In genomic region chr1:228391411-228392020, GRCh38 we compare ENCODE assay signal across 24 cellular contexts. TPM values are rescaled to one million over a fixed set of nuclear protein-coding genes. Genes with fewer than 3 reads are reported as not detected.
DNase-seq lines count a peak whose midpoint lies in the region; ATAC-seq, FAIRE-seq and TF ChIP-seq lines count a peak whose summit lies in the region.
"Had no signal": no experiment of that assay in that cellular context is flagged by ENCODE, and none has a peak within 500 bp of the region (broad histone marks: within the 10 kb centered on the region; RNA-seq: fewer than 3 reads in every experiment).

No MANE protein-coding gene starts in this region.

- peak; percentile 10 for DNase-seq in activated T-cell treated with anti-CD3 and anti-CD28 coated beads, Interleukin-2, amount 50 U/mL, for 1 hour
- no peak for DNase-seq in activated T-cell treated with anti-CD3 and anti-CD28 coated beads, Interleukin-2, amount 50 U/mL, for 24 hours
- DNase-seq in HepG2 (ENCODE audit: low spot score) = no peak
- DNase-seq in spleen = peak; percentile 64
- no peak for DNase-seq in GOT3 (lab: John Stamatoyannopoulos, UW)
- DNase-seq: activated CD4-positive, alpha-beta T cell treated with anti-CD3 and anti-CD28 coated beads for 48 hours; aorta; central memory CD4-positive, alpha-beta T cell; erythroblast; kidney glomerular epithelial cell; NCI-H187; NCI-H748 treated with DMSO at 0.1 percent for 48 hours; OCI-M1; stimulated activated CD4-positive, alpha-beta T cell treated with anti-CD3 and anti-CD28 coated beads, Interleukin-2, amount 100 ng/mL, for 48 hours; T-helper 17 cell had no signal

- no peak overlapping the region for H3K4me3 Mint-ChIP-seq in activated T-cell treated with anti-CD3 and anti-CD28 coated beads, Interleukin-2, amount 50 U/mL, for 24 hours
- H3K4me3 Mint-ChIP-seq: mesothelial cell of epicardium, T-helper 17 cell had no signal

- no peaks in the 10 kb centered on the region for H3K79me2 ChIP-seq in HepG2 (ENCODE audit: insufficient read depth, low read length)

- H3K4me1 ChIP-seq in HEK293 (ENCODE audit: control insufficient read depth, insufficient read depth, low read length) = no peaks in the 10 kb centered on the region; the same call in 1 of the 2 replicates
- H3K4me1 ChIP-seq in HepG2 (ENCODE audit: insufficient read depth, low read length) = peaks cover 9% of the 10 kb centered on the region
- peaks cover 0 to 22% (median 8%) of the 10 kb centered on the region in 6 donors for H3K4me1 ChIP-seq in spleen
- H3K4me1 ChIP-seq: BLaER1 had no signal

- no peak for TF ChIP-seq RAD21 in HepG2 (CRISPR knock-in tag; IDR thresholded peaks at IDR 0.05)

- H3K27me3 Mint-ChIP-seq in activated T-cell treated with anti-CD3 and anti-CD28 coated beads, Interleukin-2, amount 50 U/mL, for 24 hours = no peaks in the 10 kb centered on the region
- H3K27me3 Mint-ChIP-seq: progenitor cell of endocrine pancreas, T-helper 17 cell had no signal

- no TSS peak for BruUV-seq in HepG2 (replicated peaks; lab: Mats Ljungman, UMichigan)

- no peak for FAIRE-seq in HepG2 (lab: Jason Lieb, UNC)
- FAIRE-seq: frontal cortex had no signal

- H2AFZ ChIP-seq in HepG2 (ENCODE audit: low read length) = no peak overlapping the region

- no peak overlapping the region for H3K27ac ChIP-seq in HEK293 (ENCODE audit: extremely low read depth, low read depth, low read length)
- H3K27ac ChIP-seq in HepG2 (ENCODE audit: extremely low read length, insufficient read depth, low read length) = no peak overlapping the region
- H3K27ac ChIP-seq in spleen = no peak overlapping the region
- H3K27ac ChIP-seq: BLaER1, skin epidermis had no signal

- no peaks in the 10 kb centered on the region for H3K27me3 ChIP-seq in HepG2 (ENCODE audit: control insufficient read depth in 1 of 2, insufficient read depth in 2 of 2, low read length in 2 of 2)
- no peaks in the 10 kb centered on the region for H3K27me3 ChIP-seq in spleen (replicated peaks in 1 of 7)
- H3K27me3 ChIP-seq: BLaER1 had no signal

- H3K36me3 ChIP-seq in HEK293 (ENCODE audit: control insufficient read depth in 2 of 2, insufficient read depth in 1 of 2, low read length in 2 of 2) (peaks cover 15 to 28% of the 10 kb centered on the region in 2 experiments; a peak in 2 of 3 replicates), HepG2 (replicated peaks in 1 of 2; ENCODE audit: control insufficient read depth in 1 of 2, insufficient read depth in 2 of 2, low read length in 2 of 2) (peaks cover 5 to 27% of the 10 kb centered on the region in 2 experiments), spleen (peaks cover 0 to 52% (median 32%) of the 10 kb centered on the region in 6 donors)

- H3K9me3 ChIP-seq in HEK293 (ENCODE audit: control insufficient read depth, insufficient read depth, low read depth, low read length) (no peaks in the 10 kb centered on the region), HepG2 (ENCODE audit: low read length) (no peaks in the 10 kb centered on the region), spleen (no peaks in the 10 kb centered on the region)
- H3K9me3 ChIP-seq: BLaER1 had no signal

- ATAC-seq in HepG2 = no peak; the same call in 1 of the 3 replicates
- ATAC-seq in GM19467 (IDR thresholded peaks at IDR 0.05; ENCODE audit: unreplicated experiment) = no peak
- no peak for ATAC-seq in GM21825 (IDR thresholded peaks at IDR 0.05; ENCODE audit: unreplicated experiment)
- ATAC-seq: T-helper 17 cell had no signal

- CTCF ChIA-PET in HEK293 (lab: Yijun Ruan, JAX) (interaction anchor here (0.6 to 0.7 kb wide), 3 partner anchors 11 to 529 kb away, joined by 3 to 5 read pairs (median 3); no protein-coding TSS in a partner anchor), HepG2 (lab: Yijun Ruan, JAX; ENCODE audit: low intra/inter-chr PET ratio, low total read pairs) (no interaction called here)

- no peak overlapping the region for H3K4me2 ChIP-seq in HepG2 (ENCODE audit: low read depth, low read length)
- H3K4me2 ChIP-seq: BLaER1 had no signal

- H3K36me3 Mint-ChIP-seq in activated T-cell treated with anti-CD3 and anti-CD28 coated beads, Interleukin-2, amount 50 U/mL, for 24 hours (ENCODE audit: low read depth) = peaks cover 44% of the 10 kb centered on the region

- 92% methylated on average over 2 of the region's 11 CpGs for WGBS in HepG2 (ENCODE audit: low lambda C conversion rate)
- WGBS in spleen, 5 donors = 90 to 97% (median 94%) methylated on average over 11 of the region's 11 CpGs

- 0 out of 2 replicates have a peak, but pooled peaks have one; percentile 11 for TF ChIP-seq CTCF in HEK293 (tag by site-specific recombination; IDR thresholded peaks at IDR 0.05)
- TF ChIP-seq CTCF in HepG2 (CRISPR knock-in tag; IDR thresholded peaks at IDR 0.05) = no peak
- TF ChIP-seq CTCF in spleen (IDR thresholded peaks at IDR 0.05 in 8 of 11, conservative IDR thresholded peaks at IDR 0.05 in 3 of 11) = no peak

- in situ Hi-C loops in HepG2 (cut with HindIII; ENCODE audit: extremely low pct_ligation_motif_present, low pct_unique_long_range_greater_than_20kb) = no loop called here

- TF ChIP-seq EP300 in HepG2 (IDR thresholded peaks at IDR 0.05; ENCODE audit: low read depth in 2 of 2, low read length in 2 of 2) (no peak), HepG2 (CRISPR knock-in tag; IDR thresholded peaks at IDR 0.05; ENCODE audit: borderline replicate concordance) (no peak)

- POLR2A ChIA-PET in HEK293 (lab: Yijun Ruan, JAX) = interaction anchor here (0.6 to 2.1 kb wide), 4 partner anchors 11 to 15 kb away, joined by 4 to 10 read pairs (median 6); partner anchors contain the start of gene TRIM11
- POLR2A ChIA-PET in HepG2 (lab: Yijun Ruan, JAX) = no interaction called here

- H4K20me1 ChIP-seq in HepG2 (ENCODE audit: insufficient read depth, low read length) = no peaks in the 10 kb centered on the region

- no peak overlapping the region for H3K27ac Mint-ChIP-seq in activated T-cell treated with anti-CD3 and anti-CD28 coated beads, Interleukin-2, amount 50 U/mL, for 24 hours
- H3K27ac Mint-ChIP-seq: mesothelial cell of epicardium, progenitor cell of endocrine pancreas, T-helper 17 cell had no signal

- intact Hi-C loops in HepG2 (cut with micrococcal nuclease; ENCODE audit: unreplicated experiment) = no loop called here
- intact Hi-C loops in spleen (cut with DNase I; ENCODE audit: low total_unique reads) = no loop called here

- TF ChIP-seq POLR2A in HepG2 (IDR thresholded peaks at IDR 0.05; ENCODE audit: insufficient read depth in 1 of 2, low read depth in 2 of 2, low read length in 2 of 2) = peak in 1 of 2 experiments; percentile 33; a peak in 1 of 4 replicates
- TF ChIP-seq POLR2A in spleen (IDR thresholded peaks at IDR 0.05) = no peak

- H3K4me3 ChIP-seq in HEK293 (ENCODE audit: low read depth, low read length) (no peak overlapping the region), HepG2 (replicated peaks in 1 of 3; ENCODE audit: insufficient read depth in 1 of 3, low read depth in 2 of 3, low read length in 3 of 3) (no peak overlapping the region), spleen (no peak overlapping the region)
- H3K4me3 ChIP-seq: BLaER1, skin epidermis had no signal

- no peaks in the 10 kb centered on the region for H3K4me1 Mint-ChIP-seq in activated T-cell treated with anti-CD3 and anti-CD28 coated beads, Interleukin-2, amount 50 U/mL, for 24 hours (ENCODE audit: low read depth)

- H3K9ac ChIP-seq in HepG2 (ENCODE audit: insufficient read depth, low read depth, low read length) = no peak overlapping the region
- H3K9ac ChIP-seq: BLaER1 had no signal

- H3K9me3 Mint-ChIP-seq in activated T-cell treated with anti-CD3 and anti-CD28 coated beads, Interleukin-2, amount 50 U/mL, for 24 hours = no peaks in the 10 kb centered on the region
- H3K9me3 Mint-ChIP-seq: mesothelial cell of epicardium had no signal

RNA-seq across cellular contexts. Expression of gene TRIM11, which starts 15.1 kb away (rescaled TPM):
- total RNA-seq in HepG2 (2016; rRNA removed; fragmentation: Illumina TruSeq; extraction: Trizol) = 9.7 and 16.1 TPM in 2 replicates
- total RNA-seq in HepG2 (2016; cell fraction: cytosol; rRNA removed; fragmentation: Illumina TruSeq; extraction: Trizol; ENCODE audit: low read depth) = 8.8 and 9.6 TPM in 2 replicates
- total RNA-seq in HepG2 (2016; cell fraction: insoluble cytoplasmic fraction; rRNA removed; fragmentation: Illumina TruSeq; extraction: Trizol) = 10.0 and 15.4 TPM in 2 replicates
- total RNA-seq in HepG2 (2016; cell fraction: membrane; rRNA removed; fragmentation: Illumina TruSeq; extraction: Trizol) = 12.1 and 13.4 TPM in 2 replicates
- total RNA-seq in HepG2 (2016; cell fraction: nucleus; rRNA removed; fragmentation: Illumina TruSeq; extraction: Trizol) = 16.6 and 19.2 TPM in 2 replicates
- polyA plus RNA-seq in HepG2 (2011; rRNA removed) = 6.3 and 8.8 TPM in 2 replicates
- 4.7 and 6.1 TPM in 2 replicates for polyA plus RNA-seq in HepG2 (2011; cell fraction: cytosol; rRNA removed)
- 33.2 and 33.5 TPM in 2 replicates for polyA plus RNA-seq in HepG2 (2011; cell fraction: nucleus; rRNA removed)
- polyA plus RNA-seq in HepG2 (2012) = 7.8 and 13.4 TPM in 2 replicates
- 1.3 and 1.5 TPM in 2 replicates for polyA plus RNA-seq in HepG2 (2016; cell fraction: cytosol; fragmentation: Illumina TruSeq; extraction: Trizol; ENCODE audit: low read depth)
- 9.6 and 11.4 TPM in 2 replicates for polyA plus RNA-seq in HepG2 (2016; cell fraction: insoluble cytoplasmic fraction; fragmentation: Illumina TruSeq; extraction: Trizol; ENCODE audit: low read depth)
- 2.2 and 2.7 TPM in 2 replicates for polyA plus RNA-seq in HepG2 (2016; cell fraction: membrane; fragmentation: Illumina TruSeq; extraction: Trizol; ENCODE audit: low read depth)
- polyA plus RNA-seq in HepG2 (2016; cell fraction: nucleus; fragmentation: Illumina TruSeq; extraction: Trizol; ENCODE audit: insufficient read depth, low read depth) = 33.8 and 38.7 TPM in 2 replicates
- polyA minus RNA-seq in HepG2 (2011; rRNA and poly(A)+ RNA removed; ENCODE audit: low replicate concordance) = 19.6 and 39.2 TPM in 2 replicates
- polyA minus RNA-seq in HepG2 (2011; cell fraction: cytosol; rRNA and poly(A)+ RNA removed) = 6.6 and 7.0 TPM in 2 replicates
- 17.0 and 20.8 TPM in 2 replicates for polyA minus RNA-seq in HepG2 (2011; cell fraction: nucleus; rRNA and poly(A)+ RNA removed)
- 10 to 100 TPM; 33.4 to 49.4 (median 39.8) TPM for total RNA-seq in spleen
- polyA plus RNA-seq in spleen = 10 to 100 TPM; 14.1 to 26.8 (median 20.7) TPM

RNA-seq across cellular contexts. Expression of gene TRIM17, which starts 25.1 kb away (rescaled TPM):
- total RNA-seq in HepG2 (2016; rRNA removed; fragmentation: Illumina TruSeq; extraction: Trizol) (0.64 TPM in 1 of 2 replicates, not detected in the other), spleen (1 to 10 TPM; 3.5 to 7.1 (median 5.4) TPM)
- not detected in 2 replicates for total RNA-seq in HepG2 (2016; cell fraction: cytosol; rRNA removed; fragmentation: Illumina TruSeq; extraction: Trizol; ENCODE audit: low read depth)
- total RNA-seq in HepG2 (2016; cell fraction: insoluble cytoplasmic fraction; rRNA removed; fragmentation: Illumina TruSeq; extraction: Trizol) = 0.10 and 0.45 TPM in 2 replicates
- total RNA-seq in HepG2 (2016; cell fraction: membrane; rRNA removed; fragmentation: Illumina TruSeq; extraction: Trizol) = not detected in 2 replicates
- total RNA-seq in HepG2 (2016; cell fraction: nucleus; rRNA removed; fragmentation: Illumina TruSeq; extraction: Trizol) = 0.72 and 0.81 TPM in 2 replicates
- polyA plus RNA-seq in HepG2 (2011; rRNA removed) (0.22 and 0.32 TPM in 2 replicates), spleen (1 to 10 TPM in 1 of 3 donors, under 1 TPM in 2; 0.36 to 4.0 (median 0.96) TPM)
- polyA plus RNA-seq in HepG2 (2011; cell fraction: cytosol; rRNA removed) = 0.10 and 0.11 TPM in 2 replicates
- 1.6 and 1.9 TPM in 2 replicates for polyA plus RNA-seq in HepG2 (2011; cell fraction: nucleus; rRNA removed)
- polyA plus RNA-seq in HepG2 (2012) = 0.24 and 0.27 TPM in 2 replicates
- polyA plus RNA-seq in HepG2 (2016; cell fraction: cytosol; fragmentation: Illumina TruSeq; extraction: Trizol; ENCODE audit: low read depth) = not detected in 2 replicates
- 0.14 and 0.22 TPM in 2 replicates for polyA plus RNA-seq in HepG2 (2016; cell fraction: insoluble cytoplasmic fraction; fragmentation: Illumina TruSeq; extraction: Trizol; ENCODE audit: low read depth)
- not detected in 2 replicates for polyA plus RNA-seq in HepG2 (2016; cell fraction: membrane; fragmentation: Illumina TruSeq; extraction: Trizol; ENCODE audit: low read depth)
- 1.2 and 1.4 TPM in 2 replicates for polyA plus RNA-seq in HepG2 (2016; cell fraction: nucleus; fragmentation: Illumina TruSeq; extraction: Trizol; ENCODE audit: insufficient read depth, low read depth)
- polyA minus RNA-seq in HepG2 (2011; rRNA and poly(A)+ RNA removed; ENCODE audit: low replicate concordance) = 0.58 TPM in 1 of 2 replicates, not detected in the other
- polyA minus RNA-seq in HepG2 (2011; cell fraction: cytosol; rRNA and poly(A)+ RNA removed) = not detected in 2 replicates
- 0.64 and 0.75 TPM in 2 replicates for polyA minus RNA-seq in HepG2 (2011; cell fraction: nucleus; rRNA and poly(A)+ RNA removed)
- total RNA-seq: HT1080 had no signal
- polyA plus RNA-seq: aorta had no signal

Comparison
In these comparisons a context has a peak if more than half of its experiments do, and no peak if none do; other contexts are left out.
1. DNase-seq: peak in activated T-cell treated with anti-CD3 and anti-CD28 coated beads, Interleukin-2, amount 50 U/mL, for 1 hour (single experiment) and spleen (single experiment); none in activated T-cell treated with anti-CD3 and anti-CD28 coated beads, Interleukin-2, amount 50 U/mL, for 24 hours (single experiment), HepG2 (single experiment) and GOT3 (single experiment).